8 cellular contexts compared by ENCODE assay signal in genomic region chr22:31496007-31496734, GRCh38. TPM values are rescaled to one million over a fixed set of nuclear protein-coding genes. Genes with fewer than 3 reads are reported as not detected.
A peak's percentile ranks its signal among the peaks of the same experiment; 100 is the strongest.
DNase-seq lines count a peak whose midpoint lies in the region; TF ChIP-seq lines count a peak whose summit lies in the region.

TSS of gene SFI1 (plus strand) at chr22:31496536. CDS start at chr22:31508285, 11,749 bp downstream.

- H3K36me3 ChIP-seq in neural progenitor cell: no peaks in the 10 kb centered on the region

- H2BK12ac ChIP-seq in H9 (ENCODE audit: insufficient read length, low read depth, low read length): no peak within 1 kb of the TSS

- H3K4ac ChIP-seq in H9 (ENCODE audit: low read depth, low read length): no peak within 1 kb of the TSS

- no peak within 1 kb of the TSS for H4K8ac ChIP-seq in H9 (replicated peaks; ENCODE audit: insufficient read length, low read depth, low read length)

- no peaks in the 10 kb centered on the region for H3K27me3 ChIP-seq in H9 (ENCODE audit: insufficient read depth, low read length)
- peaks cover 15% of the 10 kb centered on the region for H3K27me3 ChIP-seq in neural progenitor cell

- H3K4me2 ChIP-seq in H9 (ENCODE audit: insufficient read depth, insufficient read length, low read length) (peak within 1 kb of the TSS; percentile 84), neural progenitor cell (peak within 1 kb of the TSS; percentile 84)

- H2BK20ac ChIP-seq in H9 (ENCODE audit: low read depth, low read length, poor library complexity, severe bottlenecking): no peak within 1 kb of the TSS

- DNase-seq in G401 (ENCODE audit: low spot score) (peak; percentile 90), H9 (peak; percentile 89), M059J (ENCODE audit: low read depth) (peak; percentile 82), SIG-M5 (lab: John Stamatoyannopoulos, UW) (peak; percentile 7), activated gamma-delta T cell treated with Interleukin-2 at 50 U/mL for 16 hours (peak; percentile 96), foreskin fibroblast (peak; percentile 92 to 97), neural progenitor cell (ENCODE audit: low spot score) (peak; percentile 93), stromal cell of bone marrow (ENCODE audit: low read depth) (peak; percentile 82)

- TF ChIP-seq CTCF in H9 (conservative IDR thresholded peaks at IDR 0.05): peak; percentile 54
- TF ChIP-seq CTCF in foreskin fibroblast (IDR thresholded peaks at IDR 0.05; ENCODE audit: low read depth, low read length): peak; percentile 32
- TF ChIP-seq CTCF in neural progenitor cell (IDR thresholded peaks at IDR 0.05): peak; percentile 48

- H3F3A ChIP-seq in neural progenitor cell (ENCODE audit: low read depth): peaks cover 17% of the 10 kb centered on the region

- no peak within 1 kb of the TSS for H2BK120ac ChIP-seq in H9 (ENCODE audit: low read depth, low read length, poor library complexity, severe bottlenecking)

- WGBS in H9 (ENCODE audit: extremely low coverage, insufficient read length, low lambda C conversion rate): no CpG with 5 or more reads among the region's 70 CpGs

- no peak within 1 kb of the TSS for H2BK5ac ChIP-seq in H9 (ENCODE audit: insufficient read length, low read length)

- H3K79me1 ChIP-seq in H9 (ENCODE audit: insufficient read depth, low read depth, low read length, poor library complexity, severe bottlenecking): no peaks in the 10 kb centered on the region

- H4K20me1 ChIP-seq in H9 (ENCODE audit: control insufficient read depth, insufficient read depth, insufficient read length): no peaks in the 10 kb centered on the region
- H4K20me1 ChIP-seq in neural progenitor cell (ENCODE audit: low read depth): peaks cover 7% of the 10 kb centered on the region

- H3K4me3 Mint-ChIP-seq in H9: peak within 1 kb of the TSS; percentile 85 to 89
- H3K4me3 Mint-ChIP-seq in neural progenitor cell: peak within 1 kb of the TSS; percentile 93

- no peak within 1 kb of the TSS for H3K56ac ChIP-seq in H9 (ENCODE audit: insufficient read length, low read depth, low read length)

- no peak within 1 kb of the TSS for H2AK5ac ChIP-seq in H9 (ENCODE audit: insufficient read length, low read length)

- peak within 1 kb of the TSS; percentile 72 for H3K18ac ChIP-seq in H9 (ENCODE audit: insufficient read length, low read depth, low read length)

- H3K9ac ChIP-seq in H9 (ENCODE audit: extremely low read depth, insufficient read length, low read length) (peak within 1 kb of the TSS; percentile 44), neural progenitor cell (no peak within 1 kb of the TSS)

- in situ Hi-C loops in G401 (cut with HindIII; ENCODE audit: low sequenced_read_pairs): no loop called here

- no peak within 1 kb of the TSS for H2AFZ ChIP-seq in H9 (ENCODE audit: low read length)
- H2AFZ ChIP-seq in neural progenitor cell (replicated peaks): peak within 1 kb of the TSS; percentile 79

- H3K27ac Mint-ChIP-seq in H9 (peak within 1 kb of the TSS; percentile 18 to 61 (median 36); a peak in 2 of 7 replicates), neural progenitor cell (no peak within 1 kb of the TSS)

- no peak within 1 kb of the TSS for H2BK15ac ChIP-seq in H9 (ENCODE audit: low read depth, low read length)

- no peak within 1 kb of the TSS for H4K91ac ChIP-seq in H9 (ENCODE audit: insufficient read length, low read depth, low read length)

- no peak within 1 kb of the TSS for H3T11ph ChIP-seq in H9 (ENCODE audit: low read length)

- H3K9me3 Mint-ChIP-seq in H9: peaks cover 11% of the 10 kb centered on the region in 2 experiments
- H3K9me3 Mint-ChIP-seq in neural progenitor cell: peaks cover 16% of the 10 kb centered on the region

- H3K27me3 Mint-ChIP-seq in H9 (ENCODE audit: low read depth) (peaks cover 13% of the 10 kb centered on the region), neural progenitor cell (ENCODE audit: insufficient read depth, low read depth) (peaks cover 8% of the 10 kb centered on the region)

- peaks cover 24 to 27% of the 10 kb centered on the region in 2 experiments for H3K4me1 Mint-ChIP-seq in H9
- H3K4me1 Mint-ChIP-seq in neural progenitor cell: peaks cover 14% of the 10 kb centered on the region

- peak within 1 kb of the TSS; percentile 75; the same call in 1 of the 2 replicates for H3K14ac ChIP-seq in H9 (ENCODE audit: insufficient read depth, low read length)

- H3K4me1 ChIP-seq in H9 (ENCODE audit: insufficient read depth, low read length) (no peaks in the 10 kb centered on the region; the same call in 1 of the 2 replicates), neural progenitor cell (peaks cover 8% of the 10 kb centered on the region)

- H3K4me3 ChIP-seq in foreskin fibroblast (ENCODE audit: low read depth in 1 of 2, low read length in 2 of 2): peak within 1 kb of the TSS; percentile 96 to 97
- H3K4me3 ChIP-seq in neural progenitor cell: peak within 1 kb of the TSS; percentile 60

- H4K5ac ChIP-seq in H9 (ENCODE audit: insufficient read length, low read depth, low read length): no peak within 1 kb of the TSS

- no peak within 1 kb of the TSS for H3K27ac ChIP-seq in H9 (ENCODE audit: insufficient read length, low read depth, low read length)
- H3K27ac ChIP-seq in neural progenitor cell: no peak within 1 kb of the TSS

- H3K79me2 ChIP-seq in H9 (ENCODE audit: insufficient read depth, low read length): 0 out of 2 replicates have a peak, but pooled peaks cover 2% of the 10 kb centered on the region
- H3K79me2 ChIP-seq in neural progenitor cell (ENCODE audit: low read depth): peaks cover 7% of the 10 kb centered on the region

- H3K36me3 Mint-ChIP-seq in H9 (ENCODE audit: insufficient read depth in 1 of 3, low read depth in 3 of 3) (peaks cover 0 to 17% (median 6%) of the 10 kb centered on the region in 3 experiments; a peak in 5 of 7 replicates), neural progenitor cell (peaks cover 15% of the 10 kb centered on the region)

- H3K23ac ChIP-seq in H9 (ENCODE audit: insufficient read length, low read depth, low read length): no peak within 1 kb of the TSS

- H3K23me2 ChIP-seq in H9 (ENCODE audit: insufficient read length, low read depth, low read length, poor library complexity, severe bottlenecking): peaks cover 5% of the 10 kb centered on the region

- H3K9me3 ChIP-seq in H9 (ENCODE audit: control insufficient read depth, low read depth, low read length) (no peaks in the 10 kb centered on the region), neural progenitor cell (ENCODE audit: low read depth) (peaks cover 4% of the 10 kb centered on the region)

RNA-seq across cellular contexts. Expression of gene SFI1, which starts in this region (rescaled TPM):
- 17.0 and 43.8 TPM in 2 replicates for total RNA-seq in G401 (2014; rRNA removed; shearing (Covaris generic))
- 26.4 and 26.7 TPM in 2 replicates for total RNA-seq in H9 (2021)
- 4.7 and 5.0 TPM in 2 replicates for total RNA-seq in M059J (2014; rRNA removed; shearing (Covaris generic))
- total RNA-seq in neural progenitor cell (ENCODE audit: low replicate concordance): 25.0 and 27.6 TPM in 2 replicates

Comparison
In these comparisons a context has a peak if more than half of its experiments do, and no peak if none do; other contexts are left out.
1. DNase-seq: peak in every context shown above with its lines; median percentile 96 in activated gamma-delta T cell treated with Interleukin-2 at 50 U/mL for 16 hours; 94 in foreskin fibroblast; 93 in neural progenitor cell; 90 in G401; 89 in H9; 82 in M059J; 82 in stromal cell of bone marrow; 7 in SIG-M5.